9 cellular contexts compared by ENCODE assay signal in the genomic region with DNA sequence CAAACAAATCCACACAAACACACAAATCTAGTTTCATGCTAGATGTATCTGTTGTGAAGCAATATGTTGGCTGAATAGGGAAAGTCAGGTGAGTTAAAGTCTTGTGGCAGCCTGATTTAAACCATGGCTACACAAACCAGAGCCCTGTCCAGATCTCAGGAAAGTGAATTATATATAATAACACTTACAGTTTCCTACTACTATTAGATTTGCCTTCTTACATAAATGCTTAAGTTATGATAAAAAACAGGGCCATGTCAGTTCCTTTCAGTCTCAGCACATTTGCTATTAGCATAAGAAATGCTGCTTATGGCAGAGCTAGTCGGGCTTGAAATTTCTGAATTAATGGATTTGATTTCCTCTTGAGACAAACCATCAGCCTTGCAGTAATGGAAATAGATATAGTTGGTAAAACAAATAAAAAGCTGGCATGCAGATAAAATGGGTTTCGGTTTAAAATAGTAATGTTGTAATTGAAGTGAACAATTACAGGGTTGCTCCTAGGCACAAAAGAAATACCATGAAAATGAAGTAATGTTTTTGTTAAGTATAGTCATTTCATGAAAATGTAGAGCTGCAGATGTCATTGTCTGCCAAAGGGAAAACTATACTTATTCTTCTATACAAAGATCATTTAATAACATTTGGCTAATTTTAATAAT.
A peak's percentile ranks its signal among the peaks of the same experiment; 100 is the strongest.
DNase-seq lines count a peak whose midpoint lies in the region; ATAC-seq, FAIRE-seq and TF ChIP-seq lines count a peak whose summit lies in the region.
"Had no signal": no experiment of that assay in that cellular context is flagged by ENCODE, and none has a peak within 500 bp of the region (broad histone marks: within the 10 kb centered on the region; RNA-seq: fewer than 3 reads in every experiment).

No MANE protein-coding gene starts in this region.

- peaks cover 8% of the 10 kb centered on the region for H3K9me3 Mint-ChIP-seq in activated CD4-positive, alpha-beta memory T cell treated with anti-CD3 and anti-CD28 coated beads for 36 hours
- H3K9me3 Mint-ChIP-seq in activated T-cell treated with anti-CD3 and anti-CD28 coated beads, Interleukin-2, amount 50 U/mL, for 4 hours = peaks cover 3% of the 10 kb centered on the region

- no peak overlapping the region for H3K27ac Mint-ChIP-seq in activated CD4-positive, alpha-beta memory T cell treated with anti-CD3 and anti-CD28 coated beads for 36 hours

- WGBS in mesodermal cell (ENCODE audit: insufficient coverage in 2 of 2), 2 experiments = 20 to 38% methylated on average over 1 to 2 of the region's 2 CpGs
- 50 to 72% (median 58%) methylated on average over 2 of the region's 2 CpGs for WGBS in spleen, 5 donors

- H3K36me3 ChIP-seq in bronchial epithelial cell (ENCODE audit: control insufficient read depth, insufficient read depth, low read length) (no peaks in the 10 kb centered on the region), mesodermal cell (ENCODE audit: control insufficient read depth, insufficient read depth, low read length) (no peaks in the 10 kb centered on the region), spleen (no peaks in the 10 kb centered on the region)

- intact Hi-C loops in spleen (cut with DNase I; ENCODE audit: low total_unique reads) = no loop called here
- intact Hi-C loops in activated CD4-positive, alpha-beta memory T cell treated with anti-CD3 and anti-CD28 coated beads for 36 hours (cut with micrococcal nuclease) = no loop called here

- H3K27me3 ChIP-seq in bronchial epithelial cell (ENCODE audit: control insufficient read depth, insufficient read depth, low read length) = no peaks in the 10 kb centered on the region
- no peaks in the 10 kb centered on the region for H3K27me3 ChIP-seq in spleen (replicated peaks in 1 of 7)

- H3K4me3 Mint-ChIP-seq in activated CD4-positive, alpha-beta memory T cell treated with anti-CD3 and anti-CD28 coated beads for 36 hours = no peak overlapping the region
- H3K4me3 Mint-ChIP-seq in activated T-cell treated with anti-CD3 and anti-CD28 coated beads, Interleukin-2, amount 50 U/mL, for 4 hours = no peak overlapping the region

- no peak for FAIRE-seq in bronchial epithelial cell (lab: Jason Lieb, UNC)
- FAIRE-seq: colon had no signal

- H3K36me3 Mint-ChIP-seq in activated CD4-positive, alpha-beta memory T cell treated with anti-CD3 and anti-CD28 coated beads for 36 hours = no peaks in the 10 kb centered on the region
- no peaks in the 10 kb centered on the region for H3K36me3 Mint-ChIP-seq in activated T-cell treated with anti-CD3 and anti-CD28 coated beads, Interleukin-2, amount 50 U/mL, for 4 hours (ENCODE audit: insufficient read depth)

- no peaks in the 10 kb centered on the region for H3K27me3 Mint-ChIP-seq in activated CD4-positive, alpha-beta memory T cell treated with anti-CD3 and anti-CD28 coated beads for 36 hours
- no peaks in the 10 kb centered on the region for H3K27me3 Mint-ChIP-seq in activated T-cell treated with anti-CD3 and anti-CD28 coated beads, Interleukin-2, amount 50 U/mL, for 4 hours (ENCODE audit: low read depth)

- ATAC-seq in HG02588 (IDR thresholded peaks at IDR 0.05; ENCODE audit: unreplicated experiment) = no peak
- ATAC-seq in activated T-cell treated with anti-CD3 and anti-CD28 coated beads, Interleukin-2, amount 50 U/mL, for 4 hours = no peak

- H3K4me1 Mint-ChIP-seq in activated CD4-positive, alpha-beta memory T cell treated with anti-CD3 and anti-CD28 coated beads for 36 hours (ENCODE audit: low read depth) = no peaks in the 10 kb centered on the region
- H3K4me1 Mint-ChIP-seq in activated T-cell treated with anti-CD3 and anti-CD28 coated beads, Interleukin-2, amount 50 U/mL, for 4 hours (ENCODE audit: low read depth) = no peaks in the 10 kb centered on the region

- H3K4me1 ChIP-seq in mesodermal cell (ENCODE audit: control insufficient read depth, insufficient read depth, low read length, poor library complexity, severe bottlenecking) (peaks cover 57% of the 10 kb centered on the region), spleen (peaks cover 0 to 29% (median 16%) of the 10 kb centered on the region in 6 donors)

- H3K4me3 ChIP-seq in bronchial epithelial cell (ENCODE audit: low read depth, low read length) = no peak overlapping the region
- no peak overlapping the region for H3K4me3 ChIP-seq in mesodermal cell (ENCODE audit: extremely low read depth, insufficient read depth, low read length, poor library complexity, severe bottlenecking)
- no peak overlapping the region for H3K4me3 ChIP-seq in spleen

- peak overlapping the region; percentile 80 for H3K27ac ChIP-seq in mesodermal cell (ENCODE audit: low read depth, low read length, severe bottlenecking)
- H3K27ac ChIP-seq in spleen = peak overlapping the region in 1 of 8 donors; percentile 16

- CTCF ChIA-PET in activated CD4-positive, alpha-beta memory T cell treated with anti-CD3 and anti-CD28 coated beads for 36 hours (lab: Charles Lee) = no interaction called here

- H3K9me3 ChIP-seq in mesodermal cell (ENCODE audit: control insufficient read depth, low read length) (peaks cover 14% of the 10 kb centered on the region), spleen (peaks cover 0 to 10% (median 4%) of the 10 kb centered on the region in 8 donors)

- TF ChIP-seq CTCF in bronchial epithelial cell (IDR thresholded peaks at IDR 0.05; ENCODE audit: insufficient read depth, low read length, severe bottlenecking) (no peak), spleen (IDR thresholded peaks at IDR 0.05 in 8 of 11, conservative IDR thresholded peaks at IDR 0.05 in 3 of 11) (no peak)

- peak; percentile 26 for DNase-seq in AG08395 (ENCODE audit: low spot score)
- peak; percentile 39 for DNase-seq in NCI-H1105 (lab: John Stamatoyannopoulos, UW)
- peak; percentile 85 for DNase-seq in bronchial epithelial cell (ENCODE audit: low read depth)
- no peak for DNase-seq in spleen
- no peak for DNase-seq in activated CD4-positive, alpha-beta memory T cell treated with anti-CD3 and anti-CD28 coated beads for 36 hours
- no peak for DNase-seq in activated T-cell treated with anti-CD3 and anti-CD28 coated beads, Interleukin-2, amount 50 U/mL, for 4 hours

- TF ChIP-seq POLR2A in spleen (IDR thresholded peaks at IDR 0.05) = no peak

- POLR2A ChIA-PET in activated CD4-positive, alpha-beta memory T cell treated with anti-CD3 and anti-CD28 coated beads for 36 hours (lab: Charles Lee) = no interaction called here

Comparison
In these comparisons a context has a peak if more than half of its experiments do, and no peak if none do; other contexts are left out.
1. DNase-seq: peak in AG08395 (single experiment), NCI-H1105 (single experiment) and bronchial epithelial cell (single experiment); none in spleen (single experiment), activated CD4-positive, alpha-beta memory T cell treated with anti-CD3 and anti-CD28 coated beads for 36 hours (single experiment) and activated T-cell treated with anti-CD3 and anti-CD28 coated beads, Interleukin-2, amount 50 U/mL, for 4 hours (single experiment).